In genomic region chr17:50349241-50349595, GRCh38 we compare ENCODE assay signal across 17 cellular contexts. TPM values are rescaled to one million over a fixed set of nuclear protein-coding genes. Genes with fewer than 3 reads are reported as not detected.
DNase-seq lines count a peak whose midpoint lies in the region; ATAC-seq, FAIRE-seq and TF ChIP-seq lines count a peak whose summit lies in the region.
"Had no signal": no experiment of that assay in that cellular context is flagged by ENCODE, and none has a peak within 500 bp of the region (broad histone marks: within the 10 kb centered on the region; RNA-seq: fewer than 3 reads in every experiment).

No MANE protein-coding gene starts in this region.

- H3K4me1 ChIP-seq in kidney (ENCODE audit: control insufficient read depth in 1 of 2, insufficient read depth in 1 of 2, low read depth in 1 of 2, low read length in 2 of 2): peaks cover 9 to 11% of the 10 kb centered on the region in 2 donors
- peaks cover 51 to 89% (median 80%) of the 10 kb centered on the region in 4 donors for H3K4me1 ChIP-seq in stomach
- peaks cover 6 to 46% (median 33%) of the 10 kb centered on the region in 9 donors for H3K4me1 ChIP-seq in heart right ventricle

- peaks cover 3% of the 10 kb centered on the region for H3K36me3 Mint-ChIP-seq in activated naive CD4-positive, alpha-beta T cell treated with anti-CD3 and anti-CD28 coated beads, Interleukin-2, amount 50 U/mL, for 24 hours
- peaks cover 4% of the 10 kb centered on the region for H3K36me3 Mint-ChIP-seq in activated CD8-positive, alpha-beta T cell treated with anti-CD3 and anti-CD28 coated beads for 36 hours (ENCODE audit: low read depth)

- POLR2A ChIA-PET in activated CD8-positive, alpha-beta T cell treated with anti-CD3 and anti-CD28 coated beads for 36 hours (lab: Charles Lee): interaction anchor here (0.8 to 5.3 kb wide), 5 partner anchors 12 to 119 kb away, joined by 3 to 69 read pairs (median 4); partner anchors contain the start of genes EME1 and MRPL27

- no peak overlapping the region for H3K27ac ChIP-seq in kidney (ENCODE audit: low read depth in 2 of 2, low read length in 2 of 2)
- H3K27ac ChIP-seq in stomach: peak overlapping the region; percentile 57 to 91 (median 89)
- H3K27ac ChIP-seq in heart right ventricle: no peak overlapping the region

- no peak for TF ChIP-seq CTCF in activated CD8-positive, alpha-beta T cell treated with anti-CD3 and anti-CD28 coated beads for 36 hours (IDR thresholded peaks at IDR 0.05)
- TF ChIP-seq CTCF in kidney (IDR thresholded peaks at IDR 0.05; ENCODE audit: borderline replicate concordance, extremely low read depth, insufficient read depth) (no peak), stomach (IDR thresholded peaks at IDR 0.05) (no peak), heart right ventricle (IDR thresholded peaks at IDR 0.05) (no peak)

- CTCF ChIA-PET in activated CD8-positive, alpha-beta T cell treated with anti-CD3 and anti-CD28 coated beads for 36 hours (lab: Charles Lee): interaction anchor here (2.3 to 4.8 kb wide), 2 partner anchors 12 to 48 kb away, joined by 8 to 69 read pairs; partner anchors contain the start of gene LRRC59

- ATAC-seq in activated CD8-positive, alpha-beta T cell treated with anti-CD3 and anti-CD28 coated beads for 36 hours: no peak
- no peak for ATAC-seq in heart right ventricle

- no peak for DNase-seq in activated naive CD4-positive, alpha-beta T cell treated with Interleukin-2 at 50 U/mL for 16 hours
- DNase-seq in activated CD8-positive, alpha-beta T cell treated with anti-CD3 and anti-CD28 coated beads for 36 hours: no peak
- DNase-seq in kidney (peak; percentile 24), stomach (no peak), heart right ventricle (no peak), A172 (ENCODE audit: low spot score) (no peak), NCI-H748 treated with DMSO at 0.1 percent for 48 hours (lab: John Stamatoyannopoulos, UW) (no peak)
- DNase-seq: activated CD4-positive, alpha-beta T cell treated with anti-CD3 and anti-CD28 coated beads for 4 hours; COR-L47; hypothalamus; NCI-H2029; NCI-H524; stimulated activated CD4-positive, alpha-beta T cell treated with anti-CD3 and anti-CD28 coated beads, Interleukin-2, amount 100 ng/mL, for 24 hours; substantia nigra had no signal

- H3K4me3 ChIP-seq in kidney (ENCODE audit: low read length in 2 of 2): no peak overlapping the region
- peak overlapping the region; percentile 76 to 89 (median 82) for H3K4me3 ChIP-seq in stomach
- H3K4me3 ChIP-seq in heart right ventricle: no peak overlapping the region

- intact Hi-C loops in activated CD8-positive, alpha-beta T cell treated with anti-CD3 and anti-CD28 coated beads for 36 hours (cut with micrococcal nuclease): no loop called here
- intact Hi-C loops in kidney (cut with DNase I): no loop called here
- intact Hi-C loops in stomach (cut with DNase I; ENCODE audit: low total_unique reads): no loop called here
- intact Hi-C loops in heart right ventricle (cut with DNase I): no loop called here

- peak overlapping the region; percentile 41 for H3K27ac Mint-ChIP-seq in activated naive CD4-positive, alpha-beta T cell treated with anti-CD3 and anti-CD28 coated beads, Interleukin-2, amount 50 U/mL, for 24 hours
- peak overlapping the region; percentile 28 for H3K27ac Mint-ChIP-seq in activated CD8-positive, alpha-beta T cell treated with anti-CD3 and anti-CD28 coated beads for 36 hours
- H3K27ac Mint-ChIP-seq: mesothelial cell of epicardium had no signal

- H3K27me3 ChIP-seq in stomach (no peaks in the 10 kb centered on the region), heart right ventricle (no peaks in the 10 kb centered on the region)

- no peak for FAIRE-seq in kidney (lab: Jason Lieb, UNC)
- FAIRE-seq: colon had no signal

- H3K27me3 Mint-ChIP-seq in activated naive CD4-positive, alpha-beta T cell treated with anti-CD3 and anti-CD28 coated beads, Interleukin-2, amount 50 U/mL, for 24 hours: no peaks in the 10 kb centered on the region
- H3K27me3 Mint-ChIP-seq in activated CD8-positive, alpha-beta T cell treated with anti-CD3 and anti-CD28 coated beads for 36 hours: no peaks in the 10 kb centered on the region

- no peak for TF ChIP-seq POLR2A in stomach (IDR thresholded peaks at IDR 0.05)

- H3K36me3 ChIP-seq in kidney (ENCODE audit: control insufficient read depth in 1 of 2, insufficient read depth in 2 of 2, low read length in 2 of 2): no peaks in the 10 kb centered on the region
- H3K36me3 ChIP-seq in stomach: peaks cover 9 to 31% (median 27%) of the 10 kb centered on the region in 4 donors
- peaks cover 0 to 19% (median 2%) of the 10 kb centered on the region in 9 donors for H3K36me3 ChIP-seq in heart right ventricle

- no peaks in the 10 kb centered on the region for H3K9me3 Mint-ChIP-seq in activated naive CD4-positive, alpha-beta T cell treated with anti-CD3 and anti-CD28 coated beads, Interleukin-2, amount 50 U/mL, for 24 hours
- no peaks in the 10 kb centered on the region for H3K9me3 Mint-ChIP-seq in activated CD8-positive, alpha-beta T cell treated with anti-CD3 and anti-CD28 coated beads for 36 hours
- H3K9me3 Mint-ChIP-seq: mesothelial cell of epicardium had no signal

- H3K4me3 Mint-ChIP-seq in activated naive CD4-positive, alpha-beta T cell treated with anti-CD3 and anti-CD28 coated beads, Interleukin-2, amount 50 U/mL, for 24 hours: peak overlapping the region; percentile 66
- H3K4me3 Mint-ChIP-seq in activated CD8-positive, alpha-beta T cell treated with anti-CD3 and anti-CD28 coated beads for 36 hours: no peak overlapping the region
- H3K4me3 Mint-ChIP-seq: mesothelial cell of epicardium had no signal

- TF ChIP-seq EP300 in stomach (IDR thresholded peaks at IDR 0.05): no peak

- WGBS in stomach, 5 donors: 59 to 90% (median 83%) methylated on average over 3 to 5 of the region's 5 CpGs
- WGBS in heart right ventricle, 2 donors: 92 to 97% methylated on average over 5 of the region's 5 CpGs

- H3K9ac ChIP-seq in kidney (ENCODE audit: low read length in 2 of 2): no peak overlapping the region

- H3K9me3 ChIP-seq in kidney (ENCODE audit: control insufficient read depth in 1 of 2, low read length in 2 of 2): no peaks in the 10 kb centered on the region
- no peaks in the 10 kb centered on the region for H3K9me3 ChIP-seq in stomach
- H3K9me3 ChIP-seq in heart right ventricle: no peaks in the 10 kb centered on the region

- H3K4me1 Mint-ChIP-seq in activated naive CD4-positive, alpha-beta T cell treated with anti-CD3 and anti-CD28 coated beads, Interleukin-2, amount 50 U/mL, for 24 hours: peaks cover 50% of the 10 kb centered on the region
- peaks cover 33% of the 10 kb centered on the region for H3K4me1 Mint-ChIP-seq in activated CD8-positive, alpha-beta T cell treated with anti-CD3 and anti-CD28 coated beads for 36 hours (ENCODE audit: low read depth)

RNA-seq across cellular contexts. Expression of gene XYLT2, which starts 3.3 kb away (rescaled TPM):
- total RNA-seq in activated CD8-positive, alpha-beta T cell treated with anti-CD3 and anti-CD28 coated beads for 36 hours: 10 to 100 TPM; 24.4 to 25.3 TPM
- total RNA-seq in kidney: 30.0 TPM
- polyA plus RNA-seq in kidney (ENCODE audit: insufficient read depth, low read depth, low replicate concordance): 21.2 TPM
- 100 to 1,000 TPM in 3 of 5 donors, 10 to 100 TPM in 2; 52.7 to 166 (median 121) TPM for total RNA-seq in stomach
- 100 to 1,000 TPM in 1 of 3 donors, 10 to 100 TPM in 2; 57.4 to 134 (median 72.5) TPM for polyA plus RNA-seq in stomach
- total RNA-seq in heart right ventricle: 10 to 100 TPM; 11.2 to 17.1 (median 11.9) TPM
- polyA plus RNA-seq in heart right ventricle: 10 to 100 TPM in 1 of 2 donors, 1 to 10 TPM in 1; 8.1 to 14.6 TPM
- total RNA-seq in A172 (2014; rRNA removed; shearing (Covaris generic)): 49.0 and 51.0 TPM in 2 replicates

RNA-seq across cellular contexts. Expression of gene MRPL27, which starts 23.8 kb away (rescaled TPM):
- 10 to 100 TPM; 54.6 to 55.8 TPM for total RNA-seq in activated CD8-positive, alpha-beta T cell treated with anti-CD3 and anti-CD28 coated beads for 36 hours
- 54.0 TPM for total RNA-seq in kidney
- 227 TPM for polyA plus RNA-seq in kidney (ENCODE audit: insufficient read depth, low read depth, low replicate concordance)
- 10 to 100 TPM; 25.0 to 67.7 (median 44.4) TPM for total RNA-seq in stomach
- 100 to 1,000 TPM; 175 to 258 (median 219) TPM for polyA plus RNA-seq in stomach
- 10 to 100 TPM; 54.8 to 90.0 (median 63.0) TPM for total RNA-seq in heart right ventricle
- 100 to 1,000 TPM; 241 to 253 TPM for polyA plus RNA-seq in heart right ventricle
- 109 and 138 TPM in 2 replicates for total RNA-seq in A172 (2014; rRNA removed; shearing (Covaris generic))

RNA-seq across cellular contexts. Expression of gene EME1, which starts 23.8 kb away (rescaled TPM):
- total RNA-seq in activated CD8-positive, alpha-beta T cell treated with anti-CD3 and anti-CD28 coated beads for 36 hours: 10 to 100 TPM; 48.0 to 48.6 TPM
- 1.0 TPM for total RNA-seq in kidney
- not detected for polyA plus RNA-seq in kidney (ENCODE audit: insufficient read depth, low read depth, low replicate concordance)
- total RNA-seq in stomach: 10 to 100 TPM in 1 of 5 donors, 1 to 10 TPM in 2, under 1 TPM in 1, not detected in 1; 0.87 to 15.8 (median 3.7) TPM
- 1 to 10 TPM in 2 of 3 donors, not detected in 1; 1.2 to 2.0 TPM for polyA plus RNA-seq in stomach
- total RNA-seq in heart right ventricle: 1 to 10 TPM in 2 of 10 donors, under 1 TPM in 8; 0.25 to 1.8 (median 0.67) TPM
- polyA plus RNA-seq in heart right ventricle: under 1 TPM; 0.20 to 0.51 TPM
- total RNA-seq in A172 (2014; rRNA removed; shearing (Covaris generic)): 12.8 and 15.8 TPM in 2 replicates

RNA-seq across cellular contexts. Expression of gene LRRC59, which starts 48.1 kb away (rescaled TPM):
- total RNA-seq in activated CD8-positive, alpha-beta T cell treated with anti-CD3 and anti-CD28 coated beads for 36 hours: 10 to 100 TPM; 70.6 to 71.0 TPM
- total RNA-seq in kidney (61.7 TPM), stomach (100 to 1,000 TPM in 2 of 5 donors, 10 to 100 TPM in 3; 40.8 to 117 (median 77.1) TPM), heart right ventricle (10 to 100 TPM; 19.2 to 48.3 (median 24.7) TPM)
- polyA plus RNA-seq in kidney (ENCODE audit: insufficient read depth, low read depth, low replicate concordance) (37.0 TPM), stomach (10 to 100 TPM; 32.2 to 76.7 (median 75.3) TPM), heart right ventricle (10 to 100 TPM; 11.4 to 83.1 TPM)
- total RNA-seq in A172 (2014; rRNA removed; shearing (Covaris generic)): 259 and 262 TPM in 2 replicates

Comparison
In these comparisons a context has a peak if more than half of its experiments do, and no peak if none do; other contexts are left out.
1. H3K27ac ChIP-seq: peak in stomach (5 of 5); none in kidney (0 of 2) and heart right ventricle (0 of 10).
2. H3K4me3 ChIP-seq: peak in stomach (4 of 4); none in kidney (0 of 2) and heart right ventricle (0 of 10).